ENCODE assay signal across 8 cellular contexts in genomic region chr15:44728576-44729393, GRCh38. TPM values are rescaled to one million over a fixed set of nuclear protein-coding genes. Genes with fewer than 3 reads are reported as not detected.
DNase-seq lines count a peak whose midpoint lies in the region; ATAC-seq and TF ChIP-seq lines count a peak whose summit lies in the region.

No MANE protein-coding gene starts in this region.

- H3K9me3 ChIP-seq in T-helper 17 cell (ENCODE audit: control insufficient read depth, low read length, poor library complexity, severe bottlenecking) (no peaks in the 10 kb centered on the region), left ventricle myocardium inferior (replicated peaks) (no peaks in the 10 kb centered on the region), upper lobe of right lung (no peaks in the 10 kb centered on the region)

- intact Hi-C loops in left ventricle myocardium inferior (cut with micrococcal nuclease), result no loop called here
- intact Hi-C loops in posterior vena cava (cut with DNase I), result no loop called here
- intact Hi-C loops in upper lobe of right lung (cut with DNase I), result no loop called here

- peak overlapping the region; percentile 99 for H3K27ac ChIP-seq in angular gyrus (ENCODE audit: low read depth, low read length)
- peak overlapping the region; percentile 99 for H3K27ac ChIP-seq in left ventricle myocardium inferior (replicated peaks)
- peak overlapping the region; percentile 99 for H3K27ac ChIP-seq in upper lobe of right lung

- peaks cover 65% of the 10 kb centered on the region for H3K4me1 ChIP-seq in left ventricle myocardium inferior
- H3K4me1 ChIP-seq in upper lobe of right lung, result peaks cover 41% of the 10 kb centered on the region

- DNase-seq in NCI-H1694 treated with DMSO at 0.1 percent for 48 hours (lab: John Stamatoyannopoulos, UW) (peak; percentile 96), T-helper 17 cell (peak; percentile 84 to 88 (median 86)), left ventricle myocardium inferior (peak; percentile 94), posterior vena cava (ENCODE audit: low spot score) (peak; percentile 98), upper lobe of right lung (peak; percentile 97)

- peak overlapping the region; percentile 99 for H3K27ac Mint-ChIP-seq in T-helper 17 cell

- H3K36me3 ChIP-seq in left ventricle myocardium inferior (peaks cover 12% of the 10 kb centered on the region), upper lobe of right lung (peaks cover 9% of the 10 kb centered on the region)

- no peaks in the 10 kb centered on the region for H3K36me3 Mint-ChIP-seq in T-helper 17 cell (ENCODE audit: low read depth)

- peak overlapping the region; percentile 79 for H3K4me3 ChIP-seq in left ventricle myocardium inferior
- peak overlapping the region; percentile 91 for H3K4me3 ChIP-seq in upper lobe of right lung

- peak overlapping the region; percentile 97 for H3K4me3 Mint-ChIP-seq in T-helper 17 cell

- peak; percentile 74 for ATAC-seq in GM18498 (IDR thresholded peaks at IDR 0.05; ENCODE audit: unreplicated experiment)
- peak; percentile 71 for ATAC-seq in HG02938 (IDR thresholded peaks at IDR 0.05; ENCODE audit: unreplicated experiment)
- peak; percentile 83 for ATAC-seq in T-helper 17 cell
- peak; percentile 95 for ATAC-seq in upper lobe of right lung

- H3K27me3 ChIP-seq in left ventricle myocardium inferior (ENCODE audit: low read depth) (no peaks in the 10 kb centered on the region), upper lobe of right lung (no peaks in the 10 kb centered on the region)

- no peaks in the 10 kb centered on the region for H3K27me3 Mint-ChIP-seq in T-helper 17 cell

- H3K4me1 Mint-ChIP-seq in T-helper 17 cell, result peaks cover 56% of the 10 kb centered on the region

- no peak for TF ChIP-seq CTCF in left ventricle myocardium inferior (IDR thresholded peaks at IDR 0.05; ENCODE audit: borderline replicate concordance)
- TF ChIP-seq CTCF in upper lobe of right lung (IDR thresholded peaks at IDR 0.05), result no peak

RNA-seq across cellular contexts. Expression of gene TRIM69, which starts 7.5 kb away (rescaled TPM):
- total RNA-seq in T-helper 17 cell, result 10 to 100 TPM; 22.2 to 31.7 TPM
- total RNA-seq in left ventricle myocardium inferior, result 57.6 TPM
- 10 to 100 TPM; 20.0 to 28.7 TPM for total RNA-seq in posterior vena cava
- total RNA-seq in upper lobe of right lung, result 25.4 TPM

RNA-seq across cellular contexts. Expression of gene B2M, which starts 17.5 kb away (rescaled TPM):
- total RNA-seq in T-helper 17 cell (1,000 to 10,000 TPM; 6,241 to 6,591 TPM), left ventricle myocardium inferior (1,128 TPM), posterior vena cava (1,000 to 10,000 TPM; 1,809 to 2,111 TPM), upper lobe of right lung (4,033 TPM)

RNA-seq across cellular contexts. Expression of gene PATL2, which starts 17.7 kb away (rescaled TPM):
- total RNA-seq in T-helper 17 cell (10 to 100 TPM; 24.8 to 26.7 TPM), left ventricle myocardium inferior (3.7 TPM), posterior vena cava (1 to 10 TPM; 1.0 to 2.2 TPM), upper lobe of right lung (3.7 TPM)

Comparison
In these comparisons a context has a peak if more than half of its experiments do, and no peak if none do; other contexts are left out.
1. Peak in every context shown above with its lines: DNase-seq, ATAC-seq, H3K4me3 ChIP-seq and H3K27ac ChIP-seq.